Comparison of ENCODE assay signal across 14 cellular contexts in the genomic region with DNA sequence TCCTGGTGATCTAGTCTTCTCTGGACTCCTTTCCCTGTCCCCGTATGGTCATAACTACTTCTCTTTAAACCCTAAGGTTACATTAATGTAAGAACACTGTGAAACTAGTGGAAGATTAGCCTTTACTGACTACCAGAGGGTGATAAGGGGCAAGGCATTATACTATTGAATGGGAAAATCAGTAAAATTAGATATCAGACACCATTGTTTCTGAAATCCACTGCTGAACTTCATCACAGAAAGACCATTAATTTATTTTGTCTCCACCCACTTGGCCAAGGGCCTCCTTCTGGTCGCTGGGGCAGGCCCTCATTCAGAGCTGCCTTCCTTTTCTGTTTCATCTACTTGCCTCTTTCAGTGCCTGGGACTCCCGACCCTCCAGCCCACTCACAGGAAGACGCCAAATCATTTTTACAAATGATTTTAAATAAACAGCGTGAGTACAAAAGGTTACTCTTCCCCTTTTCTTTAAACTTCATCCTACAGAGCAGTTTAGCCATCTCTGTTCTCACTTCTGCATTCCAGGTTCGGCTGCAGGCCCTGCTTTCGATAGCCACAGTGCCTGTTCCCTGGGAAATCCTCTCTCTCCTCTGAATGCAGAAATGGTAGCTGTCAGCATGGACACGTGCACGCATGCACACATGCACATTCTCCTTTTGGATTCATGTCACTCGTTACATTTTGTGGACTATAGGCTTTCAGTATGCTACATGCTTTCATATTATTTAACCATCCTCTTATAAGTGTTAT.
DNase-seq lines count a peak whose midpoint lies in the region; ATAC-seq, FAIRE-seq and TF ChIP-seq lines count a peak whose summit lies in the region.
"Had no signal": no experiment of that assay in that cellular context is flagged by ENCODE, and none has a peak within 500 bp of the region (broad histone marks: within the 10 kb centered on the region; RNA-seq: fewer than 3 reads in every experiment).

No MANE protein-coding gene starts in this region.

- H3K27me3 ChIP-seq in astrocyte (ENCODE audit: insufficient read depth, low read length) (no peaks in the 10 kb centered on the region), uterus (no peaks in the 10 kb centered on the region)
- H3K27me3 ChIP-seq: heart right ventricle, tibial nerve had no signal

- H3K4me3 ChIP-seq in astrocyte (ENCODE audit: insufficient read depth, low read depth, low read length) (no peak overlapping the region), uterus (no peak overlapping the region), kidney (ENCODE audit: low read length in 2 of 2) (no peak overlapping the region)
- H3K4me3 ChIP-seq: A549, heart right ventricle, tibial nerve had no signal

- intact Hi-C loops in uterus (cut with DNase I; ENCODE audit: low total_unique reads) (no loop called here), kidney (cut with DNase I) (no loop called here)

- no peak overlapping the region for H3K4me3 Mint-ChIP-seq in astrocyte (ENCODE audit: unreplicated experiment)
- no peak overlapping the region for H3K4me3 Mint-ChIP-seq in activated T-cell treated with anti-CD3 and anti-CD28 coated beads, Interleukin-2, amount 50 U/mL, for 24 hours
- H3K4me3 Mint-ChIP-seq: T-cell had no signal

- H3K4me2 ChIP-seq in astrocyte (ENCODE audit: low read length): no peak overlapping the region
- H3K4me2 ChIP-seq: A549 had no signal

- H3K9ac ChIP-seq in astrocyte (ENCODE audit: low read length) (no peak overlapping the region), kidney (ENCODE audit: low read length in 2 of 2) (no peak overlapping the region)

- H3K4me1 ChIP-seq in astrocyte (ENCODE audit: insufficient read depth, low read length) (no peaks in the 10 kb centered on the region), uterus (no peaks in the 10 kb centered on the region), kidney (ENCODE audit: control insufficient read depth in 1 of 2, insufficient read depth in 1 of 2, low read depth in 1 of 2, low read length in 2 of 2) (no peaks in the 10 kb centered on the region)
- H3K4me1 ChIP-seq: heart right ventricle had no signal

- FAIRE-seq in astrocyte (lab: Jason Lieb, UNC) (peak; percentile 32), kidney (lab: Jason Lieb, UNC) (no peak)
- FAIRE-seq: A549 had no signal

- H3K4me1 Mint-ChIP-seq in astrocyte (ENCODE audit: low read depth, unreplicated experiment): peaks cover 15% of the 10 kb centered on the region
- peaks cover 12% of the 10 kb centered on the region for H3K4me1 Mint-ChIP-seq in activated T-cell treated with anti-CD3 and anti-CD28 coated beads, Interleukin-2, amount 50 U/mL, for 24 hours (ENCODE audit: low read depth)

- no peak overlapping the region for H2AFZ ChIP-seq in astrocyte (ENCODE audit: low read depth, low read length)

- no peak for TF ChIP-seq CTCF in astrocyte (IDR thresholded peaks at IDR 0.05; ENCODE audit: insufficient read depth, low read depth, low read length)
- no peak for TF ChIP-seq CTCF in uterus (IDR thresholded peaks at IDR 0.05)
- TF ChIP-seq CTCF in kidney (IDR thresholded peaks at IDR 0.05; ENCODE audit: borderline replicate concordance, extremely low read depth, insufficient read depth): no peak

- H3K27me3 Mint-ChIP-seq in astrocyte (ENCODE audit: low read depth, unreplicated experiment): no peaks in the 10 kb centered on the region
- no peaks in the 10 kb centered on the region for H3K27me3 Mint-ChIP-seq in activated T-cell treated with anti-CD3 and anti-CD28 coated beads, Interleukin-2, amount 50 U/mL, for 24 hours
- H3K27me3 Mint-ChIP-seq: T-cell had no signal

- no peaks in the 10 kb centered on the region for H3K79me2 ChIP-seq in astrocyte (ENCODE audit: insufficient read depth, low read length)

- ATAC-seq in GM19463 (IDR thresholded peaks at IDR 0.05; ENCODE audit: unreplicated experiment): peak; percentile 62
- peak; percentile 68 for ATAC-seq in HG03139 (IDR thresholded peaks at IDR 0.05; ENCODE audit: unreplicated experiment)
- ATAC-seq: A549, heart right ventricle, T-cell had no signal

- H3K27ac Mint-ChIP-seq in astrocyte (ENCODE audit: unreplicated experiment): no peak overlapping the region
- H3K27ac Mint-ChIP-seq in activated T-cell treated with anti-CD3 and anti-CD28 coated beads, Interleukin-2, amount 50 U/mL, for 24 hours: no peak overlapping the region
- H3K27ac Mint-ChIP-seq: T-cell had no signal

- TF ChIP-seq POLR2A in uterus (IDR thresholded peaks at IDR 0.05): no peak

- H3K36me3 Mint-ChIP-seq in astrocyte (ENCODE audit: low read depth, unreplicated experiment): peaks cover 1% of the 10 kb centered on the region
- H3K36me3 Mint-ChIP-seq in activated T-cell treated with anti-CD3 and anti-CD28 coated beads, Interleukin-2, amount 50 U/mL, for 24 hours (ENCODE audit: low read depth): no peaks in the 10 kb centered on the region
- H3K36me3 Mint-ChIP-seq: T-cell had no signal

- peak; percentile 61 for DNase-seq in Ammon's horn (ENCODE audit: low spot score)
- DNase-seq in astrocyte (ENCODE audit: low read depth): no peak
- no peak for DNase-seq in uterus
- DNase-seq in kidney: no peak
- no peak for DNase-seq in activated T-cell treated with anti-CD3 and anti-CD28 coated beads, Interleukin-2, amount 50 U/mL, for 24 hours
- DNase-seq in SHP77 (lab: John Stamatoyannopoulos, UW): no peak
- DNase-seq: activated T-cell treated with anti-CD3 and anti-CD28 coated beads for 4 hours, heart right ventricle, NCI-H1436 treated with DMSO at 0.1 percent for 48 hours had no signal

- H3K9me3 ChIP-seq in astrocyte (ENCODE audit: insufficient read depth, low read depth, low read length) (no peaks in the 10 kb centered on the region), uterus (no peaks in the 10 kb centered on the region), kidney (ENCODE audit: control insufficient read depth in 1 of 2, low read length in 2 of 2) (no peaks in the 10 kb centered on the region)
- H3K9me3 ChIP-seq: heart right ventricle, tibial nerve had no signal

- H3K9me3 Mint-ChIP-seq in astrocyte (ENCODE audit: unreplicated experiment): peaks cover 3% of the 10 kb centered on the region
- H3K9me3 Mint-ChIP-seq in activated T-cell treated with anti-CD3 and anti-CD28 coated beads, Interleukin-2, amount 50 U/mL, for 24 hours: no peaks in the 10 kb centered on the region
- H3K9me3 Mint-ChIP-seq: T-cell had no signal

- H3K36me3 ChIP-seq in astrocyte (ENCODE audit: insufficient read depth, low read length) (no peaks in the 10 kb centered on the region), uterus (no peaks in the 10 kb centered on the region), kidney (ENCODE audit: control insufficient read depth in 1 of 2, insufficient read depth in 2 of 2, low read length in 2 of 2) (no peaks in the 10 kb centered on the region)
- H3K36me3 ChIP-seq: heart right ventricle, tibial nerve had no signal

- no peaks in the 10 kb centered on the region for H4K20me1 ChIP-seq in astrocyte (ENCODE audit: insufficient read depth, low read length)

- H3K27ac ChIP-seq in astrocyte (ENCODE audit: low read depth, low read length) (no peak overlapping the region), uterus (no peak overlapping the region), kidney (ENCODE audit: low read depth in 2 of 2, low read length in 2 of 2) (no peak overlapping the region)
- H3K27ac ChIP-seq: heart right ventricle, tibial nerve had no signal
